Comparison of ENCODE assay signal across 20 cellular contexts in the genomic region with DNA sequence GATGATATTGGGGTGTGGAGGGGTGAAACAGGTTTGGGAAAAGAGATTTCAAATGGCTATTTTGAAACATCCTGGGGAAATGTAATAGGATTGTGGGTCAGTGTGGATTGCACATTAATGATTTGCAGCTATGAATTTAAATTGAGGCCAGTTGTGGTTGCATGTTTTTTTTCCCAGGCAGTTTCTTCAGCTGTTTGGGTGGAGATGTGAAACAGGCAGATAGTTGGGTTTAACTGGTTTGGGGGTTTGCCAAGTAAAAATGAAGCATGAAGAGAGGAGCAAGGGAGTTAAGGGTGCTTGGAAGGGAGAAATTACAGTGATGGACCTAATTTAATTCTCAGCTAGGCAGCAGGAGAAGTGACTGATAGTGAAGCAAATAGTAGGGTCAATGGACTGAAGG. TPM values are rescaled to one million over a fixed set of nuclear protein-coding genes. Genes with fewer than 3 reads are reported as not detected.
A peak's percentile ranks its signal among the peaks of the same experiment; 100 is the strongest.
DNase-seq lines count a peak whose midpoint lies in the region; TF ChIP-seq lines count a peak whose summit lies in the region.
"Had no signal": no experiment of that assay in that cellular context is flagged by ENCODE, and none has a peak within 500 bp of the region (broad histone marks: within the 10 kb centered on the region; RNA-seq: fewer than 3 reads in every experiment).

No MANE protein-coding gene starts in this region.

- peak; percentile 64 for DNase-seq in GM03348 (ENCODE audit: low spot score)
- peak; percentile 69 for DNase-seq in RPMI7951 (ENCODE audit: low read depth)
- DNase-seq in fibroblast of mammary gland (ENCODE audit: low read depth), result peak; percentile 84
- peak; percentile 67 for DNase-seq in stromal cell of bone marrow (ENCODE audit: low read depth)
- no peak for DNase-seq in Karpas-422
- DNase-seq in activated gamma-delta T cell (lab: John Stamatoyannopoulos, UW), result no peak
- DNase-seq in NCI-H774 (lab: John Stamatoyannopoulos, UW), result no peak
- DNase-seq: activated B cell treated with CpG ODN at 0.5 μM for 24 hours; activated CD4-positive, alpha-beta memory T cell treated with anti-CD3 and anti-CD28 coated beads for 36 hours; amygdala; BE2C; H9; NCI-H1694; NCI-H2171; NCI-H526; stimulated activated CD4-positive, alpha-beta T cell treated with anti-CD3 and anti-CD28 coated beads, Interleukin-1b, Interleukin-23, amount 100 ng/mL, for 48 hours; T1000 had no signal

- H3K36me3 ChIP-seq in Karpas-422 (ENCODE audit: insufficient read depth, low read length), result no peaks in the 10 kb centered on the region
- H3K36me3 ChIP-seq: BE2C, prostate gland had no signal

- H3K27me3 ChIP-seq in Karpas-422 (ENCODE audit: low read length), result no peaks in the 10 kb centered on the region
- H3K27me3 ChIP-seq: BE2C had no signal

- 0 out of 2 replicates have a peak, but pooled peaks cover 7% of the 10 kb centered on the region for H3K9me3 ChIP-seq in Karpas-422 (ENCODE audit: low read length)
- H3K9me3 ChIP-seq: BE2C, prostate gland had no signal

- H3K79me2 ChIP-seq in Karpas-422 (ENCODE audit: low read length), result no peaks in the 10 kb centered on the region

- no peaks in the 10 kb centered on the region for H3K9me2 ChIP-seq in Karpas-422 (replicated peaks; ENCODE audit: insufficient read depth, low read length)

- no peak overlapping the region for H3K4me2 ChIP-seq in Karpas-422 (ENCODE audit: low read depth, low read length, poor library complexity, severe bottlenecking)

- H3K9ac ChIP-seq in Karpas-422 (ENCODE audit: low read length), result no peak overlapping the region

- H2AFZ ChIP-seq in Karpas-422 (ENCODE audit: low read length), result no peak overlapping the region

- no peak overlapping the region for H3K4me3 ChIP-seq in fibroblast of mammary gland (ENCODE audit: control insufficient read depth, low read depth, low read length)
- H3K4me3 ChIP-seq in Karpas-422 (ENCODE audit: low read length), result no peak overlapping the region
- H3K4me3 ChIP-seq: K562, lung, prostate gland had no signal

- H3K27ac ChIP-seq in Karpas-422 (ENCODE audit: low read length), result no peak overlapping the region
- H3K27ac ChIP-seq: prostate gland had no signal

- no peaks in the 10 kb centered on the region for H4K20me1 ChIP-seq in Karpas-422 (ENCODE audit: insufficient read depth, low read depth, low read length)

- H3K4me1 ChIP-seq in Karpas-422 (ENCODE audit: low read length), result no peaks in the 10 kb centered on the region
- H3K4me1 ChIP-seq: BE2C, prostate gland had no signal

- no peak for TF ChIP-seq CTCF in fibroblast of mammary gland (conservative IDR thresholded peaks at IDR 0.05; ENCODE audit: control insufficient read depth, insufficient read depth, low read depth, low read length)

RNA-seq across cellular contexts. Expression of gene GPD2, which starts 16.8 kb away (rescaled TPM):
- total RNA-seq in RPMI7951 (2014; rRNA removed; shearing (Covaris generic)), result 95.2 and 103 TPM in 2 replicates
- not detected in 2 replicates for total RNA-seq in Karpas-422 (2014; rRNA removed; shearing (Covaris generic); ENCODE audit: low replicate concordance)

Comparison
In these comparisons a context has a peak if more than half of its experiments do, and no peak if none do; other contexts are left out.
1. DNase-seq: peak in GM03348 (single experiment), RPMI7951 (single experiment), fibroblast of mammary gland (single experiment) and stromal cell of bone marrow (single experiment); none in Karpas-422 (single experiment), activated gamma-delta T cell (single experiment) and NCI-H774 (single experiment).
2. RNA of gene GPD2, which starts 16.8 kb away (total RNA-seq): 95.2 to 103 TPM in RPMI7951; not detected in Karpas-422; every median in the first group is over 10 times any median in the second.